ENCODE assay signal across 8 cellular contexts in the genomic region with DNA sequence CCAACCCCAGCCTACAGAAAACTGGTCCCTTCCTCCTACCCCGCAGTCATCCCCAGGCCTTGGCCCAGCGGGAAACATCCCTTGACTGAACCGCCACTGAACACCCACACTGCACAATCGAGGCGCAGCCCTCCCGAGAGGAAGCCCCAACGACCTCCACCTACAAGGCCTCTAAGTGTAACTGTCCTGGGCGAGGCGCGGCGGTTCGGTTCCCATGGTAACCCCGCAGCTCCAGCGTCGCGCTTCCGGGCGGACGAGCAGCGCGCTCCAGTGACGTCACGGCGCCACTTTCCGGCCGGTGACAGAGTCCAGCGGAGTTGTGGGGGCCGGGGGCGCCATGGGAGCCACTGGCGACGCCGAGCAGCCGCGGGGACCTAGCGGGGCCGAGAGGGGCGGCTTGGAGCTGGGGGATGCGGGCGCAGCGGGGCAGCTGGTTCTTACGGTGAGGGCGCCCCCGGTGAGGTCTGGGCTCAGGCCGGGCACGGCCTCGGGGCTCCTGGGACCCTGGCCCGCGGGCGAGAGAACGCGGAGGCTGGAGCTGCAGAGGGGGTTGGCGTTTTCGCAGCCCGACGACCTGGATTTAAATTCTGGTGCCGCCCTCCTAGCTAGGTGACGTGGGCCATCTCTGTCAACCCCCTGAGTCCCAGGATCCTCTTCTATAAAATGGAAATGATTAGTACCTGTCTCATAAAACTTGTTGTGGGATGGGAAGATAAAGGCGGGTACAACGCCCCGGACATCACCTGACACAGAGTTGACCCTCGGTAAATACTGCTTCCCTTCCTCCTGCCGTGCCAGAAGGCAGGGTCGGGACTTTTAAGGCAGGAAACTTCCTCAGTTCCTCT. TPM values are rescaled to one million over a fixed set of nuclear protein-coding genes. Genes with fewer than 3 reads are reported as not detected.
A peak's percentile ranks its signal among the peaks of the same experiment; 100 is the strongest.
DNase-seq lines count a peak whose midpoint lies in the region; ATAC-seq and TF ChIP-seq lines count a peak whose summit lies in the region.

DNTTIP1 (plus strand) TSS at position 287 of the 845 bp plus-strand sequence; CDS start at position 338, 51 bp downstream.
WFDC3 (minus strand) TSS at position 216 of the 845 bp plus-strand sequence. CDS start 1,908 bp downstream, outside the sequence.

- H3K4me3 ChIP-seq in ACC112 (ENCODE audit: low read depth, low read length) = peak within 1 kb of the TSS; percentile 94
- peak within 1 kb of the TSS; percentile 77 to 97 (median 90) for H3K4me3 ChIP-seq in spleen

- H3K27ac ChIP-seq in ACC112 (ENCODE audit: low read depth, low read length) (peak within 1 kb of the TSS; percentile 52), caudate nucleus (ENCODE audit: low read depth, low read length) (peak within 1 kb of the TSS; percentile 75), spleen (peak within 1 kb of the TSS; percentile 90 to 99 (median 94))

- H3K4me1 ChIP-seq in ACC112 (ENCODE audit: control insufficient read depth, insufficient read depth, low read length, unreplicated experiment) (peaks cover 4% of the 10 kb centered on the region), spleen (peaks cover 8 to 34% (median 25%) of the 10 kb centered on the region in 6 donors)

- DNase-seq in NCI-H2196 treated with DMSO at 0.1 percent for 48 hours (lab: John Stamatoyannopoulos, UW; ENCODE audit: unreplicated experiment) = peak; percentile 70
- DNase-seq in activated CD4-positive, CD25-positive, alpha-beta regulatory T cell (lab: John Stamatoyannopoulos, UW) = peak; percentile 73 to 78 (median 74)
- DNase-seq in caudate nucleus (lab: John Stamatoyannopoulos, UW) = peak in 60 of 61 donors; percentile 48 to 90 (median 80)
- peak; percentile 89 for DNase-seq in iris pigment epithelial cell (ENCODE audit: low read depth)
- peak; percentile 97 for DNase-seq in spleen

- H3K27me3 ChIP-seq in ACC112 (ENCODE audit: insufficient read depth, low read length) (no peaks in the 10 kb centered on the region), spleen (replicated peaks in 1 of 7) (no peaks in the 10 kb centered on the region)

- TF ChIP-seq CTCF in spleen (IDR thresholded peaks at IDR 0.05 in 8 of 11, conservative IDR thresholded peaks at IDR 0.05 in 3 of 11) = peak in 4 of 11 experiments; percentile 3 to 33 (median 8)

- H3K36me3 ChIP-seq in ACC112 (ENCODE audit: insufficient read depth, low read length) (peaks cover 18% of the 10 kb centered on the region; the same call in 1 of the 2 replicates), spleen (peaks cover 0 to 38% (median 33%) of the 10 kb centered on the region in 6 donors)

- H3K9me3 ChIP-seq in spleen = no peaks in the 10 kb centered on the region

- TF ChIP-seq POLR2A in spleen (IDR thresholded peaks at IDR 0.05) = peak; percentile 55 to 72 (median 60)

- peak within 1 kb of the TSS; percentile 94 for H2AFZ ChIP-seq in ACC112 (ENCODE audit: low read length, unreplicated experiment)

- intact Hi-C loops in spleen (cut with DNase I; ENCODE audit: low total_unique reads) = loop anchor here (10.0 kb wide), 1 partner anchor 93 kb away; the partner anchor contains the start of genes SPATA25 and ZSWIM1

- H3K79me2 ChIP-seq in ACC112 (ENCODE audit: control insufficient read depth, insufficient read depth, low read length, unreplicated experiment) = peaks cover 12% of the 10 kb centered on the region

- WGBS in spleen, 5 donors = 0 to 1% (median 0%) methylated on average over 33 to 63 of the region's 63 CpGs

- ATAC-seq in GM18868 (IDR thresholded peaks at IDR 0.05; ENCODE audit: unreplicated experiment) = peak; percentile 89
- ATAC-seq in HG03103 (IDR thresholded peaks at IDR 0.05; ENCODE audit: low read depth, unreplicated experiment) = peak; percentile 87

RNA-seq across cellular contexts. Expression of gene DNTTIP1, which starts in this region (rescaled TPM):
- total RNA-seq in spleen = 10 to 100 TPM; 21.0 to 39.3 (median 29.6) TPM
- 10 to 100 TPM; 31.8 to 34.7 (median 32.5) TPM for polyA plus RNA-seq in spleen

RNA-seq across cellular contexts. Expression of gene WFDC3, which starts in this region (rescaled TPM):
- not detected for total RNA-seq in spleen
- polyA plus RNA-seq in spleen = 1 to 10 TPM in 1 of 3 donors, under 1 TPM in 2; 0.70 to 1.2 (median 0.89) TPM

Comparison
In these comparisons a context has a peak if more than half of its experiments do, and no peak if none do; other contexts are left out.
1. Peak in every context shown above with its lines: DNase-seq, ATAC-seq, H3K4me3 ChIP-seq and H3K27ac ChIP-seq.